8 cellular contexts compared by ENCODE assay signal in the genomic region with DNA sequence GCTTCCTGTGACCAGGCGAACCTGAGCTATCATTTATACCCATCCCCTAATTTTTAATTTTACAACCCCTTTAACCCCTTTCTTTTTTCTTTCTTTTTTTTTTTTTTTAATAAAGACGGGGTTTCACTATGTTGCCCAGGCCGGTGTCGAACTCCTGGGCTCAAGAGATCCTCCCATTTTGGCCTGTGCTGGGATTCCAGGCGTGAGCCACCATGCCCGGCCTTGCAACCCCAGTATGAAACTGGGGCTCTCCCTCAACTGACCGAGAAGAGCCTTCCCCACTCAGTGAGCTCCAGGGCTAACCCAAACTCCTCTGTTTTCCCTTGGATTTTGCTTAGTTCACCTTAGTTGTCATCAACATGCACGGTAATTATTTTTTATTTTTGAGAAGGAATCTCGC. TPM values are rescaled to one million over a fixed set of nuclear protein-coding genes. Genes with fewer than 3 reads are reported as not detected.
DNase-seq lines count a peak whose midpoint lies in the region; ATAC-seq, FAIRE-seq and TF ChIP-seq lines count a peak whose summit lies in the region.

No MANE protein-coding gene starts in this region.

- H3K27ac ChIP-seq in right atrium auricular region (peak overlapping the region; percentile 86 to 91), GM12878 (ENCODE audit: control insufficient read depth, insufficient read depth) (peak overlapping the region; percentile 95), lung (ENCODE audit: low read depth in 1 of 2, low read length in 1 of 2) (peak overlapping the region; percentile 95 to 97), aorta (ENCODE audit: low read depth in 1 of 2, low read length in 2 of 2) (no peak overlapping the region)

- POLR2A ChIA-PET in GM12878 (lab: Charles Lee) = interaction anchor here (0.6 to 6.3 kb wide), 3 partner anchors 15 to 281 kb away, joined by 3 to 45 read pairs (median 4); a partner anchor contains a TSS

- H2AFZ ChIP-seq in GM12878 (ENCODE audit: control insufficient read depth, low read depth, low read length) = peak overlapping the region; percentile 97; the same call in 1 of the 2 replicates

- FAIRE-seq in GM12878 (lab: Jason Lieb, UNC) = no peak

- H3K27me3 ChIP-seq in right atrium auricular region = no peaks in the 10 kb centered on the region
- no peaks in the 10 kb centered on the region for H3K27me3 ChIP-seq in GM12878 (replicated peaks in 1 of 2; ENCODE audit: control insufficient read depth in 2 of 2, insufficient read depth in 2 of 2, low read length in 1 of 2)
- no peaks in the 10 kb centered on the region for H3K27me3 ChIP-seq in lung (ENCODE audit: control insufficient read depth, insufficient read depth)
- H3K27me3 ChIP-seq in aorta (ENCODE audit: control insufficient read depth in 1 of 2, insufficient read depth in 2 of 2, low read length in 1 of 2) = no peaks in the 10 kb centered on the region

- DNase-seq in right atrium auricular region (ENCODE audit: low spot score) (no peak), Right ventricle myocardium superior (no peak), GM12878 (ENCODE audit: low read depth, low spot score) (no peak), lung (ENCODE audit: low spot score) (no peak), aorta (no peak), glomerular visceral epithelial cell (ENCODE audit: extremely low spot score) (no peak), NCI-H1048 (lab: John Stamatoyannopoulos, UW) (no peak), cerebellum (ENCODE audit: low spot score) (no peak)

- TF ChIP-seq POLR2A in GM12878 (IDR thresholded peaks at IDR 0.05; ENCODE audit: low read depth, low read length) = no peak

- intact Hi-C loops in Right ventricle myocardium superior (cut with DNase I) = no loop called here
- intact Hi-C loops in GM12878 (cut with micrococcal nuclease; ENCODE audit: unreplicated experiment) = loop anchor here (5.0 kb wide), 1 partner anchor 430 kb away; no protein-coding TSS in a partner anchor
- intact Hi-C loops in aorta (cut with DNase I) = loop anchor here in 1 of 2 donors (10.0 kb wide), 1 partner anchor 562 kb away; no protein-coding TSS in a partner anchor

- TF ChIP-seq EP300 in GM12878 (IDR thresholded peaks at IDR 0.05; ENCODE audit: borderline replicate concordance in 1 of 2, control insufficient read depth in 1 of 2, low read depth in 2 of 2, low read length in 2 of 2) = no peak

- H4K20me1 ChIP-seq in GM12878 (ENCODE audit: control insufficient read depth, insufficient read depth) = no peaks in the 10 kb centered on the region

- peaks cover 16% of the 10 kb centered on the region for H3K36me3 ChIP-seq in right atrium auricular region
- H3K36me3 ChIP-seq in GM12878 (ENCODE audit: control insufficient read depth in 2 of 2, insufficient read depth in 2 of 2, low read length in 1 of 2) = peaks cover 0 to 9% of the 10 kb centered on the region in 2 experiments; a peak in 2 of 4 replicates
- H3K36me3 ChIP-seq in lung (ENCODE audit: control insufficient read depth in 2 of 2, insufficient read depth in 2 of 2, low read length in 2 of 2) = peaks cover 0 to 4% of the 10 kb centered on the region in 2 donors
- H3K36me3 ChIP-seq in aorta (ENCODE audit: control insufficient read depth in 1 of 2, insufficient read depth in 2 of 2, low read length in 1 of 2) = no peaks in the 10 kb centered on the region

- ATAC-seq in Right ventricle myocardium superior (ENCODE audit: poor library complexity) (no peak), GM12878 (peak; percentile 15), lung (ENCODE audit: insufficient read depth, low FRiP score) (no peak), aorta (ENCODE audit: low FRiP score) (no peak)

- H3K4me3 ChIP-seq in right atrium auricular region (peak overlapping the region; percentile 66 to 83), GM12878 (peak overlapping the region; percentile 96), lung (peak overlapping the region; percentile 87), aorta (ENCODE audit: low read length in 2 of 2) (peak overlapping the region; percentile 71 to 82)

- H3K79me2 ChIP-seq in GM12878 (ENCODE audit: control insufficient read depth, insufficient read depth, low read length) = peaks cover 47% of the 10 kb centered on the region

- no peak for TF ChIP-seq CTCF in right atrium auricular region (IDR thresholded peaks at IDR 0.05)
- no peak for TF ChIP-seq CTCF in GM12878 (IDR thresholded peaks at IDR 0.05 in 2 of 3, conservative IDR thresholded peaks at IDR 0.05 in 1 of 3; ENCODE audit: control insufficient read depth in 2 of 3, extremely low read depth in 1 of 3, insufficient read depth in 1 of 3, low read depth in 3 of 3, low read length in 3 of 3)
- TF ChIP-seq CTCF in lung (IDR thresholded peaks at IDR 0.05; ENCODE audit: control extremely low read depth, extremely low read depth) = no peak

- peak overlapping the region; percentile 83 for H3K9ac ChIP-seq in GM12878 (ENCODE audit: control insufficient read depth, insufficient read depth, low read length)

- no TSS peak for BruUV-seq in GM12878 (replicated peaks; lab: Mats Ljungman, UMichigan)

- H3K9me3 ChIP-seq in right atrium auricular region = no peaks in the 10 kb centered on the region
- H3K9me3 ChIP-seq in GM12878 (replicated peaks; ENCODE audit: control insufficient read depth, insufficient read depth, low read length) = no peaks in the 10 kb centered on the region
- H3K9me3 ChIP-seq in lung (ENCODE audit: control insufficient read depth in 2 of 2, insufficient read depth in 1 of 2, low read length in 1 of 2) = no peaks in the 10 kb centered on the region
- H3K9me3 ChIP-seq in aorta (ENCODE audit: control insufficient read depth, low read length) = no peaks in the 10 kb centered on the region

- CTCF ChIA-PET in GM12878 (lab: Yijun Ruan, JAX) = interaction anchor here (1.1 to 10.8 kb wide), 5 partner anchors 12 to 473 kb away, joined by 4 to 143 read pairs (median 11); a partner anchor contains a TSS

- WGBS in GM12878 (ENCODE audit: insufficient coverage, insufficient replicate concordance, low lambda C conversion rate, missing lambda C conversion rate) = 41% methylated on average over 8 of the region's 9 CpGs
- 42 to 54% methylated on average over 9 of the region's 9 CpGs for WGBS in lung, 2 donors
- WGBS in aorta, 2 donors = 28 to 32% methylated on average over 9 of the region's 9 CpGs

- H3K4me1 ChIP-seq in right atrium auricular region = peaks cover 0 to 20% of the 10 kb centered on the region in 2 donors
- peaks cover 6% of the 10 kb centered on the region; the same call in 1 of the 2 replicates for H3K4me1 ChIP-seq in GM12878 (ENCODE audit: control insufficient read depth, insufficient read depth, low read length)
- H3K4me1 ChIP-seq in lung (ENCODE audit: control insufficient read depth in 2 of 2, insufficient read depth in 2 of 2, low read length in 2 of 2) = peaks cover 6 to 11% of the 10 kb centered on the region in 2 donors
- H3K4me1 ChIP-seq in aorta (ENCODE audit: control insufficient read depth in 1 of 2, insufficient read depth in 2 of 2, low read length in 2 of 2) = peaks cover 0 to 2% of the 10 kb centered on the region in 2 donors

- no peak for TF ChIP-seq RAD21 in GM12878 (IDR thresholded peaks at IDR 0.05; ENCODE audit: insufficient read depth, low read depth, low read length)

- SMC1A ChIA-PET in GM12878 (lab: Charles Lee; ENCODE audit: uncharacterized antibody, unreplicated experiment) = interaction anchor here (0.6 to 3.5 kb wide), 8 partner anchors 12 to 551 kb away, joined by 3 to 21 read pairs (median 4); a partner anchor contains a TSS

- in situ Hi-C loops in GM12878 (cut with MboI) = loop anchor here (10.0 kb wide), 1 partner anchor 672 kb away; a partner anchor contains a TSS

- H3K4me2 ChIP-seq in GM12878 (ENCODE audit: control insufficient read depth, insufficient read depth) = peak overlapping the region; percentile 23

- RAD21 ChIA-PET in GM12878 (lab: Charles Lee; ENCODE audit: unreplicated experiment) = interaction anchor here (1.1 to 6.0 kb wide), 5 partner anchors 12 to 337 kb away, joined by 3 to 28 read pairs (median 4); a partner anchor contains a TSS

RNA-seq across cellular contexts. Expression of a gene that starts 1.0 kb away (rescaled TPM):
- total RNA-seq in right atrium auricular region (10 to 100 TPM; 24.4 to 24.8 TPM), Right ventricle myocardium superior (35.3 TPM), GM12878 (2014; rRNA removed) (25.9 and 28.2 TPM in 2 replicates), GM12878 (2014; rRNA removed; fragmentation: Illumina TruSeq; extraction: Trizol) (60.2 and 71.8 TPM in 2 replicates), GM12878 (2021) (57.6 and 61.7 TPM in 2 replicates), lung (10 to 100 TPM; 30.9 to 49.6 TPM), aorta (10 to 100 TPM; 38.6 to 42.4 TPM), cerebellum (17.1 TPM)
- 30.6 and 33.7 TPM in 2 replicates for total RNA-seq in GM12878 (2013; cell fraction: nucleolus; rRNA removed)
- 11.6 TPM for polyA plus RNA-seq in GM12878 (2011; ENCODE audit: low read depth)
- polyA plus RNA-seq in GM12878 (2011; rRNA removed) (42.0 and 63.9 TPM in 2 replicates), GM12878 (2014; fragmentation: Illumina TruSeq; extraction: Trizol) (52.0 and 76.6 TPM in 2 replicates), GM12878 (2014; fragmentation: Nextera tagmentation; extraction: Ambion mirVana) (10 to 100 TPM; 18.2 to 20.1 TPM), GM12878 (2014; rRNA removed) (32.8 and 36.8 TPM in 2 replicates), GM12878 (2016; fragmentation: Nextera tagmentation; extraction: Ambion mirVana) (10 to 100 TPM; 61.9 to 62.0 TPM), lung (10 to 100 TPM in 1 of 2 donors, 1 to 10 TPM in 1; 6.1 to 17.3 TPM), aorta (1 to 10 TPM; 5.0 to 6.2 TPM)
- 9.3 and 10.8 TPM in 2 replicates for polyA plus RNA-seq in GM12878 (2011; cell fraction: cytosol; rRNA removed)
- polyA plus RNA-seq in GM12878 (2011; cell fraction: nucleus; rRNA removed) = 6.4 and 14.4 TPM in 2 replicates
- polyA plus RNA-seq in GM12878 (2012) = 19.2 and 32.6 TPM in 2 replicates
- polyA minus RNA-seq in GM12878 (2011; rRNA and poly(A)+ RNA removed) = 15.1 and 27.6 TPM in 2 replicates
- 6.7 and 19.2 TPM in 2 replicates for polyA minus RNA-seq in GM12878 (2011; cell fraction: cytosol; rRNA and poly(A)+ RNA removed)
- polyA minus RNA-seq in GM12878 (2011; cell fraction: nucleus; rRNA and poly(A)+ RNA removed) = 6.9 and 19.4 TPM in 2 replicates

RNA-seq across cellular contexts. Expression of a gene that starts 1.3 kb away (rescaled TPM):
- total RNA-seq in right atrium auricular region (1,000 to 10,000 TPM; 1,040 to 1,566 TPM), Right ventricle myocardium superior (660 TPM), GM12878 (2014; rRNA removed) (301 and 360 TPM in 2 replicates), GM12878 (2014; rRNA removed; fragmentation: Illumina TruSeq; extraction: Trizol) (346 and 374 TPM in 2 replicates), GM12878 (2021) (132 and 135 TPM in 2 replicates), lung (100 to 1,000 TPM; 108 to 173 TPM), aorta (10 to 100 TPM; 88.7 to 90.5 TPM), cerebellum (125 TPM)
- 43.6 and 44.9 TPM in 2 replicates for total RNA-seq in GM12878 (2013; cell fraction: nucleolus; rRNA removed)
- polyA plus RNA-seq in GM12878 (2011; ENCODE audit: low read depth) = 101 TPM
- polyA plus RNA-seq in GM12878 (2011; rRNA removed) (490 and 558 TPM in 2 replicates), GM12878 (2014; fragmentation: Illumina TruSeq; extraction: Trizol) (519 and 568 TPM in 2 replicates), GM12878 (2014; fragmentation: Nextera tagmentation; extraction: Ambion mirVana) (100 to 1,000 TPM; 626 to 780 TPM), GM12878 (2014; rRNA removed) (618 and 919 TPM in 2 replicates), GM12878 (2016; fragmentation: Nextera tagmentation; extraction: Ambion mirVana) (100 to 1,000 TPM; 602 to 632 TPM), lung (1,000 to 10,000 TPM in 1 of 2 donors, 100 to 1,000 TPM in 1; 309 to 1,169 TPM), aorta (1,000 to 10,000 TPM in 1 of 2 donors, 100 to 1,000 TPM in 1; 565 to 1,009 TPM)
- 140 and 192 TPM in 2 replicates for polyA plus RNA-seq in GM12878 (2011; cell fraction: cytosol; rRNA removed)
- 115 and 140 TPM in 2 replicates for polyA plus RNA-seq in GM12878 (2011; cell fraction: nucleus; rRNA removed)
- 451 and 767 TPM in 2 replicates for polyA plus RNA-seq in GM12878 (2012)
- 48.3 and 55.5 TPM in 2 replicates for polyA minus RNA-seq in GM12878 (2011; rRNA and poly(A)+ RNA removed)
- 16.8 and 19.9 TPM in 2 replicates for polyA minus RNA-seq in GM12878 (2011; cell fraction: cytosol; rRNA and poly(A)+ RNA removed)
- 25.5 and 33.5 TPM in 2 replicates for polyA minus RNA-seq in GM12878 (2011; cell fraction: nucleus; rRNA and poly(A)+ RNA removed)

RNA-seq across cellular contexts. Expression of a gene that starts 16.4 kb away (rescaled TPM):
- total RNA-seq in right atrium auricular region = 10 to 100 TPM in 1 of 2 donors, 1 to 10 TPM in 1; 9.1 to 17.9 TPM
- total RNA-seq in Right ventricle myocardium superior = 14.6 TPM
- total RNA-seq in GM12878 (2013; cell fraction: nucleolus; rRNA removed) = 49.4 and 55.7 TPM in 2 replicates
- total RNA-seq in GM12878 (2014; rRNA removed) = 15.6 and 26.1 TPM in 2 replicates
- 16.5 and 19.1 TPM in 2 replicates for total RNA-seq in GM12878 (2014; rRNA removed; fragmentation: Illumina TruSeq; extraction: Trizol)
- total RNA-seq in GM12878 (2021) = 20.2 and 20.4 TPM in 2 replicates
- polyA plus RNA-seq in GM12878 (2011; ENCODE audit: low read depth) = 6.0 TPM
- 26.3 and 43.1 TPM in 2 replicates for polyA plus RNA-seq in GM12878 (2011; rRNA removed)
- polyA plus RNA-seq in GM12878 (2011; cell fraction: cytosol; rRNA removed) = 5.3 and 9.9 TPM in 2 replicates
- 10.5 and 11.2 TPM in 2 replicates for polyA plus RNA-seq in GM12878 (2011; cell fraction: nucleus; rRNA removed)
- 15.3 and 23.9 TPM in 2 replicates for polyA plus RNA-seq in GM12878 (2012)
- 15.1 and 22.0 TPM in 2 replicates for polyA plus RNA-seq in GM12878 (2014; fragmentation: Illumina TruSeq; extraction: Trizol)
- 10 to 100 TPM; 17.0 to 21.6 TPM for polyA plus RNA-seq in GM12878 (2014; fragmentation: Nextera tagmentation; extraction: Ambion mirVana)
- 15.3 and 17.9 TPM in 2 replicates for polyA plus RNA-seq in GM12878 (2014; rRNA removed)
- 10 to 100 TPM; 27.2 to 27.3 TPM for polyA plus RNA-seq in GM12878 (2016; fragmentation: Nextera tagmentation; extraction: Ambion mirVana)
- 13.1 and 23.6 TPM in 2 replicates for polyA minus RNA-seq in GM12878 (2011; rRNA and poly(A)+ RNA removed)
- 7.8 and 9.1 TPM in 2 replicates for polyA minus RNA-seq in GM12878 (2011; cell fraction: cytosol; rRNA and poly(A)+ RNA removed)
- 7.1 and 16.7 TPM in 2 replicates for polyA minus RNA-seq in GM12878 (2011; cell fraction: nucleus; rRNA and poly(A)+ RNA removed)
- total RNA-seq in lung = 10 to 100 TPM; 25.6 to 68.1 TPM
- polyA plus RNA-seq in lung = 10 to 100 TPM; 13.7 to 16.9 TPM
- 10 to 100 TPM; 49.4 to 59.0 TPM for total RNA-seq in aorta
- polyA plus RNA-seq in aorta = 10 to 100 TPM; 18.9 to 30.2 TPM
- 48.1 TPM for total RNA-seq in cerebellum

Comparison
In these comparisons a context has a peak if more than half of its experiments do, and no peak if none do; other contexts are left out.
1. H3K27ac ChIP-seq: peak in right atrium auricular region (2 of 2), GM12878 (single experiment) and lung (2 of 2); none in aorta (0 of 2).
2. Peak in every context shown above with its lines, with median percentiles within 50 percentile points of each other: H3K4me3 ChIP-seq.